In the genomic region with DNA sequence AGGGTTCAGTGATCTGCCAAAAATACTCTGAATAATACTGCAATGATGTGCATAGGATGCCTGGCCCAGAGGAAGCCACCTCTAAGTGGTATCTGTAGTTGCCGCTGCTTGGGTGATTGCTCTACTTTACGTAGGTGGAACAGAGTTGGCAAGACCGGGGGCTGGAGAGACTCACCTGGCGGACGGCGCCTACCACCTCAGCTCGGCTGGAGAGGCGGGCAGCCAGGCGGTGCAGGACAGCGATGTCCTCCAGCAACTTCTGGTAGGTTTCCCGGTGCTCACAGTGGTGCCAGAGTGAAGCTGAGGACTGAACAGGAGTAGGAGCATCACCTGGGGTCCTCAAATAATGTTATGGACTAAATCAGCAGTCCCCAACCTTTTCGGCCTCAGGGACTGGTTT, we compare ENCODE assay signal across 20 cellular contexts. TPM values are rescaled to one million over a fixed set of nuclear protein-coding genes. Genes with fewer than 3 reads are reported as not detected.
"Had no signal": no experiment of that assay in that cellular context is flagged by ENCODE, and none has a peak within 500 bp of the region (broad histone marks: within the 10 kb centered on the region; RNA-seq: fewer than 3 reads in every experiment).

No MANE protein-coding gene starts in this region.

- H3K9me3 ChIP-seq: adrenal gland, prostate gland, right atrium auricular region, thyroid gland had no signal

- H3K27me3 ChIP-seq: adrenal gland, dorsolateral prefrontal cortex, right atrium auricular region, thyroid gland had no signal

- H3K36me3 ChIP-seq: adrenal gland, prostate gland, right atrium auricular region, thyroid gland had no signal

- H3K4me1 ChIP-seq: prostate gland had no signal

- H3K9me3 Mint-ChIP-seq: activated naive CD4-positive, alpha-beta T cell treated with anti-CD3 and anti-CD28 coated beads, Interleukin-2, amount 50 U/mL, for 24 hours; endodermal cell had no signal

- H3K4me3 Mint-ChIP-seq: activated naive CD4-positive, alpha-beta T cell treated with anti-CD3 and anti-CD28 coated beads, Interleukin-2, amount 50 U/mL, for 24 hours; endodermal cell; T-helper 17 cell had no signal

- H3K27ac ChIP-seq: right atrium auricular region, thyroid gland, VCaP had no signal

- H3K4me3 ChIP-seq: adrenal gland, dorsolateral prefrontal cortex, prostate gland, right atrium auricular region, thyroid gland had no signal

- H3K36me3 Mint-ChIP-seq: activated naive CD4-positive, alpha-beta T cell treated with anti-CD3 and anti-CD28 coated beads, Interleukin-2, amount 50 U/mL, for 24 hours had no signal

- ATAC-seq: left lobe of liver, T-helper 17 cell had no signal

- DNase-seq: activated CD4-positive, alpha-beta T cell treated with anti-CD3 and anti-CD28 coated beads, Interleukin-2, amount 50 U/mL, for 1 hour; activated CD4-positive, CD25-positive, alpha-beta regulatory T cell treated with anti-CD3 and anti-CD28 coated beads, Interleukin-2, amount 50 U/mL, for 72 hours; activated CD8-positive, alpha-beta memory T cell treated with anti-CD3 and anti-CD28 coated beads for 24 hours; activated CD8-positive, alpha-beta memory T cell treated with anti-CD3 and anti-CD28 coated beads, Interleukin-2, amount 50 U/mL, for 48 hours; activated gamma-delta T cell; activated T-cell treated with anti-CD3 and anti-CD28 coated beads, Interleukin-2, amount 50 U/mL, for 48 hours; adrenal gland; dorsolateral prefrontal cortex; endodermal cell; foreskin melanocyte; kidney; stimulated activated CD4-positive, alpha-beta T cell treated with anti-CD3 and anti-CD28 coated beads, Interleukin-15, amount 100 ng/mL, for 24 hours; stimulated activated CD4-positive, alpha-beta T cell treated with anti-CD3 and anti-CD28 coated beads, Interleukin-4, amount 100 ng/mL, for 1 hour; T-helper 17 cell; thyroid gland had no signal

- H3K4me1 Mint-ChIP-seq: activated naive CD4-positive, alpha-beta T cell treated with anti-CD3 and anti-CD28 coated beads, Interleukin-2, amount 50 U/mL, for 24 hours had no signal

- H3K27ac Mint-ChIP-seq: activated naive CD4-positive, alpha-beta T cell treated with anti-CD3 and anti-CD28 coated beads, Interleukin-2, amount 50 U/mL, for 24 hours; endodermal cell; T-helper 17 cell had no signal

RNA-seq across cellular contexts. Expression of a gene that starts 34.5 kb away (rescaled TPM):
- total RNA-seq: endodermal cell, T-helper 17 cell had no signal
